Comparison of ENCODE assay signal across 11 cellular contexts in the genomic region with DNA sequence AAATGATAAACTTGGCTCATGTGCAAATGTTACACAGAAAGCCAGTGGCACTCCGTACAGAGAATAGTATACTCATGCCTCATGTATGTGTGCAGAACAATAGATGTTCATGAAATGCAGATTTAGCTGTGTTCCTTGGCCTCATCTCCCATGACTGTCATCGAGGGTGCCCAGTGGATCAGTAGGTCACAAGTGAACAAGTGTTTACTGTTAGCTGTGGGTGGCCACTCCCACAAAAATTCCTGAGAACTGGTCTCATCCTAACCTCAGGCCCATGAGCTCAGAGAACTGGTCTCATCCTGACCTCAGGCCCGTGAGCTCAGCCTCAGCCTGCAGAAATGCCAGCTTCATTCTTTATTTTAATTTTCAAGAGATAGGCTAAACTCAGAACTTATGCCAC.
A peak's percentile ranks its signal among the peaks of the same experiment; 100 is the strongest.
DNase-seq lines count a peak whose midpoint lies in the region; ATAC-seq and TF ChIP-seq lines count a peak whose summit lies in the region.
"Had no signal": no experiment of that assay in that cellular context is flagged by ENCODE, and none has a peak within 500 bp of the region (broad histone marks: within the 10 kb centered on the region; RNA-seq: fewer than 3 reads in every experiment).

No MANE protein-coding gene starts in this region.

- 35% methylated on average over 3 of the region's 3 CpGs for WGBS in right lobe of liver (ENCODE audit: insufficient coverage, low coverage, low lambda C conversion rate, missing lambda C conversion rate)
- WGBS in aorta, 2 donors = 10% methylated on average over 3 of the region's 3 CpGs

- H3K36me3 ChIP-seq in right lobe of liver (no peaks in the 10 kb centered on the region), aorta (ENCODE audit: control insufficient read depth in 1 of 2, insufficient read depth in 2 of 2, low read length in 1 of 2) (no peaks in the 10 kb centered on the region)

- H3K4me3 Mint-ChIP-seq in chondrocyte (ENCODE audit: unreplicated experiment) = no peak overlapping the region
- H3K4me3 Mint-ChIP-seq: activated naive CD8-positive, alpha-beta T cell treated with anti-CD3 and anti-CD28 coated beads for 36 hours had no signal

- TF ChIP-seq CTCF in chondrocyte (IDR thresholded peaks at IDR 0.05) (no peak), right lobe of liver (IDR thresholded peaks at IDR 0.05) (no peak)

- H3K4me1 Mint-ChIP-seq in chondrocyte (ENCODE audit: low read depth) = peaks cover 13% of the 10 kb centered on the region

- no peaks in the 10 kb centered on the region for H3K36me3 Mint-ChIP-seq in chondrocyte (ENCODE audit: low read depth)
- H3K36me3 Mint-ChIP-seq: activated naive CD8-positive, alpha-beta T cell treated with anti-CD3 and anti-CD28 coated beads for 36 hours had no signal

- intact Hi-C loops in right lobe of liver (cut with DNase I) (no loop called here), aorta (cut with DNase I) (loop anchor here (10.0 kb wide), 4 partner anchors 144 to 984 kb away; no protein-coding TSS in a partner anchor)

- H3K4me1 ChIP-seq in right lobe of liver (no peaks in the 10 kb centered on the region), aorta (ENCODE audit: control insufficient read depth in 1 of 2, insufficient read depth in 2 of 2, low read length in 2 of 2) (no peaks in the 10 kb centered on the region)

- ATAC-seq in right lobe of liver (peak; percentile 46 to 98 (median 70)), aorta (ENCODE audit: low FRiP score) (peak; percentile 46)

- DNase-seq in NCI-H2029 (lab: John Stamatoyannopoulos, UW) (peak; percentile 14), NCI-H2029 treated with DMSO at 0.1 percent for 48 hours (lab: John Stamatoyannopoulos, UW) (no peak), chondrocyte (ENCODE audit: low spot score) (no peak), right lobe of liver (peak in 1 of 3 donors; percentile 29), aorta (peak in 1 of 2 donors; percentile 63), amniotic stem cell (lab: John Stamatoyannopoulos, UW) (no peak), ureter (ENCODE audit: low spot score) (no peak)
- no peak for DNase-seq in activated CD4-positive, alpha-beta T cell treated with anti-CD3 and anti-CD28 coated beads, Interleukin-2, amount 50 U/mL, for 48 hours
- DNase-seq: activated naive CD8-positive, alpha-beta T cell treated with anti-CD3 and anti-CD28 coated beads for 36 hours; NCI-H1694 treated with DMSO at 0.1 percent for 48 hours; stimulated activated CD4-positive, alpha-beta T cell treated with anti-CD3 and anti-CD28 coated beads, Interleukin-4, amount 100 ng/mL, for 1 hour had no signal

- peak overlapping the region; percentile 56 for H3K27ac Mint-ChIP-seq in chondrocyte (ENCODE audit: unreplicated experiment)
- H3K27ac Mint-ChIP-seq: activated naive CD8-positive, alpha-beta T cell treated with anti-CD3 and anti-CD28 coated beads for 36 hours had no signal

- H3K9me3 Mint-ChIP-seq in chondrocyte (ENCODE audit: low read depth) = no peaks in the 10 kb centered on the region
- H3K9me3 Mint-ChIP-seq: activated naive CD8-positive, alpha-beta T cell treated with anti-CD3 and anti-CD28 coated beads for 36 hours had no signal

- no peaks in the 10 kb centered on the region for H3K27me3 Mint-ChIP-seq in chondrocyte (ENCODE audit: low read depth)

- H3K9me3 ChIP-seq in right lobe of liver (no peaks in the 10 kb centered on the region), aorta (ENCODE audit: control insufficient read depth, low read length) (no peaks in the 10 kb centered on the region)

- H3K27me3 ChIP-seq in right lobe of liver = no peaks in the 10 kb centered on the region
- H3K27me3 ChIP-seq in aorta (ENCODE audit: control insufficient read depth in 1 of 2, insufficient read depth in 2 of 2, low read length in 1 of 2) = no peaks in the 10 kb centered on the region

- TF ChIP-seq POLR2A in right lobe of liver (IDR thresholded peaks at IDR 0.05) = no peak

- H3K4me3 ChIP-seq in right lobe of liver (no peak overlapping the region), aorta (ENCODE audit: low read length in 2 of 2) (no peak overlapping the region)

- H3K27ac ChIP-seq in right lobe of liver = no peak overlapping the region
- no peak overlapping the region for H3K27ac ChIP-seq in aorta (ENCODE audit: low read depth in 1 of 2, low read length in 2 of 2)

Comparison
In these comparisons a context has a peak if more than half of its experiments do, and no peak if none do; other contexts are left out.
1. intact Hi-C loops: an anchor here in aorta (10.0 kb wide); none called in right lobe of liver.